Comparison of ENCODE assay signal across 14 cellular contexts in genomic region chr12:114314974-114315720, GRCh38.
DNase-seq lines count a peak whose midpoint lies in the region; ATAC-seq, FAIRE-seq and TF ChIP-seq lines count a peak whose summit lies in the region.
"Had no signal": no experiment of that assay in that cellular context is flagged by ENCODE, and none has a peak within 500 bp of the region (broad histone marks: within the 10 kb centered on the region; RNA-seq: fewer than 3 reads in every experiment).

No MANE protein-coding gene starts in this region.

- H3K9me3 ChIP-seq in HepG2 (ENCODE audit: low read length) (no peaks in the 10 kb centered on the region), right lobe of liver (no peaks in the 10 kb centered on the region), RWPE2 (ENCODE audit: severe bottlenecking) (no peaks in the 10 kb centered on the region), K562 (replicated peaks; ENCODE audit: control insufficient read depth, insufficient read depth, low read depth, low read length) (no peaks in the 10 kb centered on the region)

- WGBS in HepG2 (ENCODE audit: low lambda C conversion rate): 57% methylated on average over 16 of the region's 16 CpGs
- WGBS in right lobe of liver (ENCODE audit: insufficient coverage, low coverage, low lambda C conversion rate, missing lambda C conversion rate): 76% methylated on average over 16 of the region's 16 CpGs
- WGBS in K562 (ENCODE audit: insufficient coverage, low coverage, missing lambda C conversion rate): under 1% methylated on average over 16 of the region's 16 CpGs

- H3K9me1 ChIP-seq in K562 (ENCODE audit: control insufficient read depth, insufficient read depth, low read length): no peaks in the 10 kb centered on the region

- H2AFZ ChIP-seq in HepG2 (ENCODE audit: low read length): no peak overlapping the region
- H2AFZ ChIP-seq in K562 (ENCODE audit: low read depth, low read length): no peak overlapping the region

- H3K27ac ChIP-seq in HepG2 (ENCODE audit: extremely low read length, insufficient read depth, low read length) (no peak overlapping the region), right lobe of liver (no peak overlapping the region), RWPE2 (ENCODE audit: poor library complexity, severe bottlenecking) (peak overlapping the region; percentile 80), K562 (ENCODE audit: extremely low read depth, low read depth, low read length) (no peak overlapping the region), brain microvascular endothelial cell (no peak overlapping the region)

- CTCF ChIA-PET in HepG2 (lab: Yijun Ruan, JAX; ENCODE audit: low intra/inter-chr PET ratio, low total read pairs) (no interaction called here), K562 (lab: Yijun Ruan, JAX; ENCODE audit: low intra/inter-chr PET ratio) (no interaction called here)

- BruUV-seq in HepG2 (replicated peaks; lab: Mats Ljungman, UMichigan): no TSS peak
- no TSS peak for BruUV-seq in K562 (replicated peaks; lab: Mats Ljungman, UMichigan)

- no peaks in the 10 kb centered on the region for H3K79me2 ChIP-seq in HepG2 (ENCODE audit: insufficient read depth, low read length)
- H3K79me2 ChIP-seq in K562 (ENCODE audit: control insufficient read depth, insufficient read depth, low read length): no peaks in the 10 kb centered on the region

- ATAC-seq in HepG2: no peak
- ATAC-seq in right lobe of liver: no peak
- no peak for ATAC-seq in RWPE2 (ENCODE audit: low read depth)
- ATAC-seq in K562: no peak
- ATAC-seq in HG02852 (IDR thresholded peaks at IDR 0.05; ENCODE audit: unreplicated experiment): no peak
- ATAC-seq in GM21390 (IDR thresholded peaks at IDR 0.05; ENCODE audit: unreplicated experiment): no peak

- peaks cover 0 to 2% of the 10 kb centered on the region in 2 experiments; a peak in 1 of 5 replicates for H3K27me3 ChIP-seq in HepG2 (ENCODE audit: control insufficient read depth in 1 of 2, insufficient read depth in 2 of 2, low read length in 2 of 2)
- no peaks in the 10 kb centered on the region for H3K27me3 ChIP-seq in right lobe of liver
- H3K27me3 ChIP-seq in RWPE2 (ENCODE audit: insufficient read depth, poor library complexity, severe bottlenecking): no peaks in the 10 kb centered on the region
- peaks cover 0 to 15% of the 10 kb centered on the region in 2 experiments; a peak in 3 of 5 replicates for H3K27me3 ChIP-seq in K562 (ENCODE audit: control insufficient read depth in 2 of 2, insufficient read depth in 2 of 2, low read length in 2 of 2)
- H3K27me3 ChIP-seq in brain microvascular endothelial cell (replicated peaks): no peaks in the 10 kb centered on the region

- POLR2A ChIA-PET in HepG2 (lab: Yijun Ruan, JAX): no interaction called here
- POLR2A ChIA-PET in K562 (lab: Yijun Ruan, JAX): no interaction called here

- DNase-seq in HepG2 (ENCODE audit: low spot score) (no peak), right lobe of liver (no peak), RWPE2 (ENCODE audit: low spot score) (no peak), K562 (ENCODE audit: extremely low read depth in 1 of 4, low spot score in 3 of 4) (no peak), urothelium cell line (ENCODE audit: low spot score) (no peak), brain microvascular endothelial cell (no peak)
- DNase-seq: C1 segment of cervical spinal cord; Calu3; CD4-positive, alpha-beta T cell; DMS 273 treated with DMSO at 0.1 percent for 48 hours; HCEC 1CT; KG1 had no signal

- H3K36me3 ChIP-seq in HepG2 (replicated peaks in 1 of 2; ENCODE audit: control insufficient read depth in 1 of 2, insufficient read depth in 2 of 2, low read length in 2 of 2) (no peaks in the 10 kb centered on the region), right lobe of liver (no peaks in the 10 kb centered on the region), RWPE2 (ENCODE audit: low read depth) (no peaks in the 10 kb centered on the region), K562 (ENCODE audit: control insufficient read depth, insufficient read depth, low read length) (no peaks in the 10 kb centered on the region), brain microvascular endothelial cell (replicated peaks) (no peaks in the 10 kb centered on the region)

- H4K20me1 ChIP-seq in HepG2 (ENCODE audit: insufficient read depth, low read length) (no peaks in the 10 kb centered on the region), K562 (replicated peaks; ENCODE audit: control insufficient read depth, insufficient read depth, low read length) (no peaks in the 10 kb centered on the region; the same call in 1 of the 2 replicates)

- in situ Hi-C loops in HepG2 (cut with HindIII; ENCODE audit: extremely low pct_ligation_motif_present, low pct_unique_long_range_greater_than_20kb): no loop called here
- in situ Hi-C loops in K562 (cut with MboI): no loop called here
- in situ Hi-C loops in brain microvascular endothelial cell (cut with HindIII; ENCODE audit: low pct_ligation_motif_present, low sequenced_read_pairs): no loop called here

- no peaks in the 10 kb centered on the region for H3K4me1 ChIP-seq in HepG2 (ENCODE audit: insufficient read depth, low read length)
- no peaks in the 10 kb centered on the region for H3K4me1 ChIP-seq in right lobe of liver
- peaks cover 6% of the 10 kb centered on the region for H3K4me1 ChIP-seq in RWPE2 (ENCODE audit: insufficient read depth, poor library complexity, severe bottlenecking)
- H3K4me1 ChIP-seq in K562 (replicated peaks in 1 of 2; ENCODE audit: control insufficient read depth in 2 of 2, insufficient read depth in 2 of 2, low read length in 2 of 2): no peaks in the 10 kb centered on the region

- intact Hi-C loops in HepG2 (cut with micrococcal nuclease; ENCODE audit: unreplicated experiment) (no loop called here), right lobe of liver (cut with DNase I) (no loop called here), K562 (cut with micrococcal nuclease) (no loop called here)

- no peak for TF ChIP-seq EP300 in HepG2 (IDR thresholded peaks at IDR 0.05; ENCODE audit: low read depth in 2 of 2, low read length in 2 of 2)
- TF ChIP-seq EP300 in HepG2 (CRISPR knock-in tag; IDR thresholded peaks at IDR 0.05; ENCODE audit: borderline replicate concordance): no peak
- TF ChIP-seq EP300 in K562 (IDR thresholded peaks at IDR 0.05; ENCODE audit: low read length): no peak

- TF ChIP-seq CTCF in HepG2 (CRISPR knock-in tag; IDR thresholded peaks at IDR 0.05): no peak
- no peak for TF ChIP-seq CTCF in right lobe of liver (IDR thresholded peaks at IDR 0.05)
- no peak for TF ChIP-seq CTCF in RWPE2 (IDR thresholded peaks at IDR 0.05; ENCODE audit: poor library complexity, severe bottlenecking)
- no peak for TF ChIP-seq CTCF in K562 (IDR thresholded peaks at IDR 0.05 in 2 of 3, conservative IDR thresholded peaks at IDR 0.05 in 1 of 3; ENCODE audit: insufficient read depth in 2 of 3, low read depth in 1 of 3, low read length in 3 of 3)
- no peak for TF ChIP-seq CTCF in brain microvascular endothelial cell (IDR thresholded peaks at IDR 0.05; ENCODE audit: low read depth, low read length, missing control alignments)

- H3K4me2 ChIP-seq in HepG2 (ENCODE audit: low read depth, low read length) (no peak overlapping the region), K562 (ENCODE audit: insufficient read depth, low read length) (no peak overlapping the region)

- H3K4me3 ChIP-seq in HepG2 (replicated peaks in 1 of 3; ENCODE audit: insufficient read depth in 1 of 3, low read depth in 2 of 3, low read length in 3 of 3) (no peak overlapping the region), right lobe of liver (no peak overlapping the region), RWPE2 (ENCODE audit: severe bottlenecking) (no peak overlapping the region), K562 (no peak overlapping the region), brain microvascular endothelial cell (ENCODE audit: low read depth, low read length) (no peak overlapping the region)

- no peak overlapping the region for H3K9ac ChIP-seq in HepG2 (ENCODE audit: insufficient read depth, low read depth, low read length)
- H3K9ac ChIP-seq in K562 (ENCODE audit: insufficient read depth in 1 of 2, low read depth in 2 of 2, low read length in 2 of 2): no peak overlapping the region

- FAIRE-seq in HepG2 (lab: Jason Lieb, UNC) (no peak), K562 (lab: Jason Lieb, UNC) (peak; percentile 6), urothelium cell line (lab: Jason Lieb, UNC) (peak; percentile 98)

- TF ChIP-seq RAD21 in HepG2 (CRISPR knock-in tag; IDR thresholded peaks at IDR 0.05) (no peak), K562 (CRISPR knock-in tag; conservative IDR thresholded peaks at IDR 0.05 in 1 of 2, IDR thresholded peaks at IDR 0.05 in 1 of 2) (no peak)

- TF ChIP-seq POLR2A in HepG2 (IDR thresholded peaks at IDR 0.05; ENCODE audit: insufficient read depth in 1 of 2, low read depth in 2 of 2, low read length in 2 of 2) (no peak), right lobe of liver (IDR thresholded peaks at IDR 0.05) (no peak), K562 (conservative IDR thresholded peaks at IDR 0.05) (no peak)

TF ChIP-seq in K562, 482 proteins besides CTCF, POLR2A, EP300 and RAD21 (continues in another document):
- TF ChIP-seq HMGXB4 (CRISPR knock-in tag; IDR thresholded peaks at IDR 0.05) (no peak), XRCC3 (IDR thresholded peaks at IDR 0.05) (no peak), PHB (CRISPR knock-in tag; IDR thresholded peaks at IDR 0.05) (no peak), ZFP91 (CRISPR knock-in tag; IDR thresholded peaks at IDR 0.05) (no peak), NFIC (IDR thresholded peaks at IDR 0.05) (no peak)

Comparison
In these comparisons a context has a peak if more than half of its experiments do, and no peak if none do; other contexts are left out.
1. Of the 241 proteins assayed by ChIP-seq in both HepG2 and K562: peak only in HepG2: MNT; only in K562: none; in both: none; in neither: 240.